ENCODE assay signal across 8 cellular contexts in genomic region chr19:13093407-13094284, GRCh38. TPM values are rescaled to one million over a fixed set of nuclear protein-coding genes. Genes with fewer than 3 reads are reported as not detected.
A peak's percentile ranks its signal among the peaks of the same experiment; 100 is the strongest.
DNase-seq lines count a peak whose midpoint lies in the region; ATAC-seq, FAIRE-seq and TF ChIP-seq lines count a peak whose summit lies in the region.

No MANE protein-coding gene starts in this region.

- 0% methylated on average over 2 of the region's 12 CpGs for WGBS in HepG2 (ENCODE audit: low lambda C conversion rate)

- no peak overlapping the region for H3K4me3 Mint-ChIP-seq in activated CD4-positive, alpha-beta T cell treated with anti-CD3 and anti-CD28 coated beads for 36 hours

- peaks cover 0 to 24% (median 15%) of the 10 kb centered on the region in 11 experiments; a peak in 14 of 22 replicates for H3K27me3 ChIP-seq in BLaER1 treated with 17β-estradiol and CSF1 and Interleukin-3, amounts not matched to agents 10 nM and 100 nM
- H3K27me3 ChIP-seq in HAP-1 (ENCODE audit: low read depth) (no peaks in the 10 kb centered on the region), HepG2 (ENCODE audit: control insufficient read depth in 1 of 2, insufficient read depth in 2 of 2, low read length in 2 of 2) (no peaks in the 10 kb centered on the region)

- H4K20me1 ChIP-seq in BLaER1 treated with 17β-estradiol and CSF1 and Interleukin-3, amounts not matched to agents 10 nM and 100 nM = peaks cover 0 to 33% (median 3%) of the 10 kb centered on the region in 11 experiments; a peak in 14 of 22 replicates
- H4K20me1 ChIP-seq in HepG2 (ENCODE audit: insufficient read depth, low read length) = no peaks in the 10 kb centered on the region; the same call in 1 of the 2 replicates

- H3K79me2 ChIP-seq in HepG2 (ENCODE audit: insufficient read depth, low read length) = no peaks in the 10 kb centered on the region

- no TSS peak for BruUV-seq in HepG2 (replicated peaks; lab: Mats Ljungman, UMichigan)

- H3K4me1 Mint-ChIP-seq in activated CD4-positive, alpha-beta T cell treated with anti-CD3 and anti-CD28 coated beads for 36 hours = peaks cover 23% of the 10 kb centered on the region

- TF ChIP-seq POLR2A in HepG2 (IDR thresholded peaks at IDR 0.05; ENCODE audit: insufficient read depth in 1 of 2, low read depth in 2 of 2, low read length in 2 of 2) = 0 out of 4 replicates have a peak, but pooled peaks of 1 of the 2 experiments have one; percentile 11

- H3K9me3 ChIP-seq in BLaER1 treated with 17β-estradiol and CSF1 and Interleukin-3, amounts not matched to agents 10 nM and 100 nM (replicated peaks in 1 of 11) = no peaks in the 10 kb centered on the region
- H3K9me3 ChIP-seq in HAP-1 (no peaks in the 10 kb centered on the region), HepG2 (ENCODE audit: low read length) (no peaks in the 10 kb centered on the region)

- peak overlapping the region in 8 of 11 experiments; percentile 4 to 87 (median 75); a peak in 14 of 22 replicates for H3K27ac ChIP-seq in BLaER1 treated with 17β-estradiol and CSF1 and Interleukin-3, amounts not matched to agents 10 nM and 100 nM
- no peak overlapping the region for H3K27ac ChIP-seq in HepG2 (ENCODE audit: extremely low read length, insufficient read depth, low read length)

- no peaks in the 10 kb centered on the region for H3K36me3 Mint-ChIP-seq in activated CD4-positive, alpha-beta T cell treated with anti-CD3 and anti-CD28 coated beads for 36 hours (ENCODE audit: low read depth)

- FAIRE-seq in HepG2 (lab: Jason Lieb, UNC) = peak; percentile 68

- H3K9me3 Mint-ChIP-seq in activated CD4-positive, alpha-beta T cell treated with anti-CD3 and anti-CD28 coated beads for 36 hours (ENCODE audit: low read depth) = no peaks in the 10 kb centered on the region

- intact Hi-C loops in activated CD4-positive, alpha-beta T cell treated with anti-CD3 and anti-CD28 coated beads for 36 hours (cut with DNase I, micrococcal nuclease) = loop anchor here (1.0 to 5.0 kb wide), 5 partner anchors 32 to 128 kb away; no protein-coding TSS in a partner anchor
- intact Hi-C loops in HepG2 (cut with micrococcal nuclease; ENCODE audit: unreplicated experiment) = loop anchor here (1.0 kb wide), 1 partner anchor 115 kb away; no protein-coding TSS in a partner anchor

- no peak overlapping the region for H2AFZ ChIP-seq in HepG2 (ENCODE audit: low read length)

- H3K4me1 ChIP-seq in BLaER1 treated with 17β-estradiol and CSF1 and Interleukin-3, amounts not matched to agents 10 nM and 100 nM = peaks cover 53 to 95% (median 87%) of the 10 kb centered on the region in 10 experiments
- H3K4me1 ChIP-seq in HAP-1 = 0 out of 2 replicates have a peak, but pooled peaks cover 3% of the 10 kb centered on the region
- H3K4me1 ChIP-seq in HepG2 (ENCODE audit: insufficient read depth, low read length) = peaks cover 50% of the 10 kb centered on the region

- H3K9ac ChIP-seq in BLaER1 treated with 17β-estradiol and CSF1 and Interleukin-3, amounts not matched to agents 10 nM and 100 nM = peak overlapping the region; percentile 15 to 96 (median 72); a peak in 17 of 22 replicates
- no peak overlapping the region for H3K9ac ChIP-seq in HepG2 (ENCODE audit: insufficient read depth, low read depth, low read length)

- H3K27ac Mint-ChIP-seq in activated CD4-positive, alpha-beta T cell treated with anti-CD3 and anti-CD28 coated beads for 36 hours = no peak overlapping the region

- TF ChIP-seq CTCF in choroid plexus epithelial cell (conservative IDR thresholded peaks at IDR 0.05; ENCODE audit: low read depth, low read length) (peak; percentile 93), HepG2 (CRISPR knock-in tag; IDR thresholded peaks at IDR 0.05) (peak; percentile 98)

- in situ Hi-C loops in HAP-1 (cut with MboI; ENCODE audit: low sequenced_read_pairs) = loop anchor here (5.0 kb wide), 1 partner anchor 116 kb away; no protein-coding TSS in a partner anchor
- in situ Hi-C loops in HepG2 (cut with HindIII; ENCODE audit: extremely low pct_ligation_motif_present, low pct_unique_long_range_greater_than_20kb) = loop anchor here (5.0 kb wide), 2 partner anchors 61 to 116 kb away; no protein-coding TSS in a partner anchor

- peak overlapping the region in 4 of 10 experiments; percentile 29 to 86 (median 72); a peak in 4 of 20 replicates for H3K4me3 ChIP-seq in BLaER1 treated with 17β-estradiol and CSF1 and Interleukin-3, amounts not matched to agents 10 nM and 100 nM
- no peak overlapping the region for H3K4me3 ChIP-seq in HAP-1
- H3K4me3 ChIP-seq in choroid plexus epithelial cell (ENCODE audit: low read depth, low read length) = no peak overlapping the region
- no peak overlapping the region for H3K4me3 ChIP-seq in HepG2 (replicated peaks in 1 of 3; ENCODE audit: insufficient read depth in 1 of 3, low read depth in 2 of 3, low read length in 3 of 3)

- peak; percentile 93 for TF ChIP-seq RAD21 in HepG2 (CRISPR knock-in tag; IDR thresholded peaks at IDR 0.05)

- peak; percentile 89 for ATAC-seq in activated CD4-positive, alpha-beta T cell treated with anti-CD3 and anti-CD28 coated beads for 36 hours
- ATAC-seq in HepG2 (peak; percentile 70), HG03025 (IDR thresholded peaks at IDR 0.05; ENCODE audit: low FRiP score, unreplicated experiment) (no peak)

- CTCF ChIA-PET in activated CD4-positive, alpha-beta T cell treated with anti-CD3 and anti-CD28 coated beads for 36 hours (lab: Charles Lee) = interaction anchor here (0.6 to 5.7 kb wide), 23 partner anchors 10 to 1040 kb away, joined by 3 to 98 read pairs (median 4); partner anchors contain the start of genes DAND5, GADD45GIP1, IER2 and STX10
- CTCF ChIA-PET in HepG2 (lab: Yijun Ruan, JAX; ENCODE audit: low intra/inter-chr PET ratio, low total read pairs) = interaction anchor here (1.7 to 2.6 kb wide), 3 partner anchors 110 to 128 kb away, joined by 11 to 44 read pairs (median 18); no protein-coding TSS in a partner anchor

- DNase-seq in HAP-1 (ENCODE audit: low spot score in 2 of 2) = peak; percentile 70 to 88
- peak; percentile 71 to 88 for DNase-seq in NCI-H446 (lab: John Stamatoyannopoulos, UW)
- DNase-seq in activated CD4-positive, alpha-beta T cell treated with anti-CD3 and anti-CD28 coated beads for 36 hours = peak; percentile 90
- peak; percentile 92 for DNase-seq in choroid plexus epithelial cell (ENCODE audit: low read depth)
- DNase-seq in HepG2 (ENCODE audit: low spot score) = peak; percentile 76
- DNase-seq in stimulated activated CD4-positive, alpha-beta T cell treated with anti-CD3 and anti-CD28 coated beads, Interleukin-2, amount 100 ng/mL, for 4 hours (ENCODE audit: low read depth) = peak; percentile 63

- peaks cover 0 to 1% (median under 1%) of the 10 kb centered on the region in 11 experiments; a peak in 9 of 22 replicates for H3K36me3 ChIP-seq in BLaER1 treated with 17β-estradiol and CSF1 and Interleukin-3, amounts not matched to agents 10 nM and 100 nM
- H3K36me3 ChIP-seq in HAP-1 (replicated peaks) (no peaks in the 10 kb centered on the region), HepG2 (replicated peaks in 1 of 2; ENCODE audit: control insufficient read depth in 1 of 2, insufficient read depth in 2 of 2, low read length in 2 of 2) (peaks cover 0 to 2% of the 10 kb centered on the region in 2 experiments; a peak in 2 of 5 replicates)

- POLR2A ChIA-PET in activated CD4-positive, alpha-beta T cell treated with anti-CD3 and anti-CD28 coated beads for 36 hours (lab: Charles Lee) = no interaction called here
- POLR2A ChIA-PET in HepG2 (lab: Yijun Ruan, JAX) = interaction anchor here (1.0 to 1.8 kb wide), 5 partner anchors 33 to 116 kb away, joined by 3 to 7 read pairs (median 4); no protein-coding TSS in a partner anchor

- H3K27me3 Mint-ChIP-seq in activated CD4-positive, alpha-beta T cell treated with anti-CD3 and anti-CD28 coated beads for 36 hours = peaks cover 30% of the 10 kb centered on the region

- H3K4me2 ChIP-seq in BLaER1 treated with 17β-estradiol and CSF1 and Interleukin-3, amounts not matched to agents 10 nM and 100 nM = peak overlapping the region; percentile 79 to 100 (median 98)
- no peak overlapping the region for H3K4me2 ChIP-seq in HepG2 (ENCODE audit: low read depth, low read length)

- TF ChIP-seq EP300 in HepG2 (IDR thresholded peaks at IDR 0.05; ENCODE audit: low read depth in 2 of 2, low read length in 2 of 2) = no peak
- TF ChIP-seq EP300 in HepG2 (CRISPR knock-in tag; IDR thresholded peaks at IDR 0.05; ENCODE audit: borderline replicate concordance) = no peak

RNA-seq across cellular contexts. Expression of gene LYL1, which starts 9.0 kb away (rescaled TPM):
- total RNA-seq in activated CD4-positive, alpha-beta T cell treated with anti-CD3 and anti-CD28 coated beads for 36 hours = 1 to 10 TPM; 2.0 to 2.5 TPM
- total RNA-seq in HepG2 (2016; rRNA removed; fragmentation: Illumina TruSeq; extraction: Trizol) = 0.69 and 0.75 TPM in 2 replicates
- 0.79 and 0.91 TPM in 2 replicates for total RNA-seq in HepG2 (2016; cell fraction: cytosol; rRNA removed; fragmentation: Illumina TruSeq; extraction: Trizol; ENCODE audit: low read depth)
- 0.40 and 0.97 TPM in 2 replicates for total RNA-seq in HepG2 (2016; cell fraction: insoluble cytoplasmic fraction; rRNA removed; fragmentation: Illumina TruSeq; extraction: Trizol)
- total RNA-seq in HepG2 (2016; cell fraction: membrane; rRNA removed; fragmentation: Illumina TruSeq; extraction: Trizol) = 0.74 and 0.90 TPM in 2 replicates
- total RNA-seq in HepG2 (2016; cell fraction: nucleus; rRNA removed; fragmentation: Illumina TruSeq; extraction: Trizol) = 0.31 and 0.75 TPM in 2 replicates
- polyA plus RNA-seq in HepG2 (2011; rRNA removed) = 0.72 and 0.92 TPM in 2 replicates
- 0.71 and 1.6 TPM in 2 replicates for polyA plus RNA-seq in HepG2 (2011; cell fraction: cytosol; rRNA removed)
- 2.0 and 2.6 TPM in 2 replicates for polyA plus RNA-seq in HepG2 (2011; cell fraction: nucleus; rRNA removed)
- polyA plus RNA-seq in HepG2 (2012) = 0.31 and 0.32 TPM in 2 replicates
- 0.57 and 0.66 TPM in 2 replicates for polyA plus RNA-seq in HepG2 (2016; cell fraction: cytosol; fragmentation: Illumina TruSeq; extraction: Trizol; ENCODE audit: low read depth)
- polyA plus RNA-seq in HepG2 (2016; cell fraction: insoluble cytoplasmic fraction; fragmentation: Illumina TruSeq; extraction: Trizol; ENCODE audit: low read depth) = 0.51 and 0.59 TPM in 2 replicates
- polyA plus RNA-seq in HepG2 (2016; cell fraction: membrane; fragmentation: Illumina TruSeq; extraction: Trizol; ENCODE audit: low read depth) = 0.76 and 0.86 TPM in 2 replicates
- 0.93 and 1.5 TPM in 2 replicates for polyA plus RNA-seq in HepG2 (2016; cell fraction: nucleus; fragmentation: Illumina TruSeq; extraction: Trizol; ENCODE audit: insufficient read depth, low read depth)
- 0.09 and 1.9 TPM in 2 replicates for polyA minus RNA-seq in HepG2 (2011; rRNA and poly(A)+ RNA removed; ENCODE audit: low replicate concordance)
- polyA minus RNA-seq in HepG2 (2011; cell fraction: cytosol; rRNA and poly(A)+ RNA removed) = 0.49 and 0.70 TPM in 2 replicates
- 0.64 and 1.1 TPM in 2 replicates for polyA minus RNA-seq in HepG2 (2011; cell fraction: nucleus; rRNA and poly(A)+ RNA removed)

RNA-seq across cellular contexts. Expression of gene TRMT1, which starts 22.9 kb away (rescaled TPM):
- 10 to 100 TPM; 73.0 to 96.1 TPM for total RNA-seq in activated CD4-positive, alpha-beta T cell treated with anti-CD3 and anti-CD28 coated beads for 36 hours
- total RNA-seq in HepG2 (2016; rRNA removed; fragmentation: Illumina TruSeq; extraction: Trizol) = 27.9 and 44.1 TPM in 2 replicates
- total RNA-seq in HepG2 (2016; cell fraction: cytosol; rRNA removed; fragmentation: Illumina TruSeq; extraction: Trizol; ENCODE audit: low read depth) = 9.6 and 11.8 TPM in 2 replicates
- 23.9 and 45.4 TPM in 2 replicates for total RNA-seq in HepG2 (2016; cell fraction: insoluble cytoplasmic fraction; rRNA removed; fragmentation: Illumina TruSeq; extraction: Trizol)
- 14.3 and 15.5 TPM in 2 replicates for total RNA-seq in HepG2 (2016; cell fraction: membrane; rRNA removed; fragmentation: Illumina TruSeq; extraction: Trizol)
- 55.3 and 60.2 TPM in 2 replicates for total RNA-seq in HepG2 (2016; cell fraction: nucleus; rRNA removed; fragmentation: Illumina TruSeq; extraction: Trizol)
- polyA plus RNA-seq in HepG2 (2011; rRNA removed) = 35.5 and 42.9 TPM in 2 replicates
- polyA plus RNA-seq in HepG2 (2011; cell fraction: cytosol; rRNA removed) = 16.0 and 24.0 TPM in 2 replicates
- 421 and 529 TPM in 2 replicates for polyA plus RNA-seq in HepG2 (2011; cell fraction: nucleus; rRNA removed)
- 22.9 and 29.0 TPM in 2 replicates for polyA plus RNA-seq in HepG2 (2012)
- polyA plus RNA-seq in HepG2 (2016; cell fraction: cytosol; fragmentation: Illumina TruSeq; extraction: Trizol; ENCODE audit: low read depth) = 9.7 and 9.9 TPM in 2 replicates
- 24.6 and 27.1 TPM in 2 replicates for polyA plus RNA-seq in HepG2 (2016; cell fraction: insoluble cytoplasmic fraction; fragmentation: Illumina TruSeq; extraction: Trizol; ENCODE audit: low read depth)
- 10.7 and 11.5 TPM in 2 replicates for polyA plus RNA-seq in HepG2 (2016; cell fraction: membrane; fragmentation: Illumina TruSeq; extraction: Trizol; ENCODE audit: low read depth)
- polyA plus RNA-seq in HepG2 (2016; cell fraction: nucleus; fragmentation: Illumina TruSeq; extraction: Trizol; ENCODE audit: insufficient read depth, low read depth) = 144 and 171 TPM in 2 replicates
- 61.2 and 61.3 TPM in 2 replicates for polyA minus RNA-seq in HepG2 (2011; rRNA and poly(A)+ RNA removed; ENCODE audit: low replicate concordance)
- 12.5 and 24.5 TPM in 2 replicates for polyA minus RNA-seq in HepG2 (2011; cell fraction: cytosol; rRNA and poly(A)+ RNA removed)
- 44.6 and 48.9 TPM in 2 replicates for polyA minus RNA-seq in HepG2 (2011; cell fraction: nucleus; rRNA and poly(A)+ RNA removed)

RNA-seq across cellular contexts. Expression of gene NACC1, which starts 24.4 kb away (rescaled TPM):
- total RNA-seq in activated CD4-positive, alpha-beta T cell treated with anti-CD3 and anti-CD28 coated beads for 36 hours = 10 to 100 TPM; 77.5 to 84.5 TPM
- 31.8 and 46.7 TPM in 2 replicates for total RNA-seq in HepG2 (2016; rRNA removed; fragmentation: Illumina TruSeq; extraction: Trizol)
- 6.8 and 8.2 TPM in 2 replicates for total RNA-seq in HepG2 (2016; cell fraction: cytosol; rRNA removed; fragmentation: Illumina TruSeq; extraction: Trizol; ENCODE audit: low read depth)
- 29.7 and 42.3 TPM in 2 replicates for total RNA-seq in HepG2 (2016; cell fraction: insoluble cytoplasmic fraction; rRNA removed; fragmentation: Illumina TruSeq; extraction: Trizol)
- 37.1 and 38.6 TPM in 2 replicates for total RNA-seq in HepG2 (2016; cell fraction: membrane; rRNA removed; fragmentation: Illumina TruSeq; extraction: Trizol)
- total RNA-seq in HepG2 (2016; cell fraction: nucleus; rRNA removed; fragmentation: Illumina TruSeq; extraction: Trizol) = 21.0 and 21.3 TPM in 2 replicates
- 42.3 and 55.2 TPM in 2 replicates for polyA plus RNA-seq in HepG2 (2011; rRNA removed)
- polyA plus RNA-seq in HepG2 (2011; cell fraction: cytosol; rRNA removed) = 33.3 and 62.6 TPM in 2 replicates
- 93.5 and 114 TPM in 2 replicates for polyA plus RNA-seq in HepG2 (2011; cell fraction: nucleus; rRNA removed)
- 13.2 and 18.2 TPM in 2 replicates for polyA plus RNA-seq in HepG2 (2012)
- 6.3 and 6.7 TPM in 2 replicates for polyA plus RNA-seq in HepG2 (2016; cell fraction: cytosol; fragmentation: Illumina TruSeq; extraction: Trizol; ENCODE audit: low read depth)
- 35.6 and 46.3 TPM in 2 replicates for polyA plus RNA-seq in HepG2 (2016; cell fraction: insoluble cytoplasmic fraction; fragmentation: Illumina TruSeq; extraction: Trizol; ENCODE audit: low read depth)
- 28.2 and 28.5 TPM in 2 replicates for polyA plus RNA-seq in HepG2 (2016; cell fraction: membrane; fragmentation: Illumina TruSeq; extraction: Trizol; ENCODE audit: low read depth)
- 37.4 and 39.4 TPM in 2 replicates for polyA plus RNA-seq in HepG2 (2016; cell fraction: nucleus; fragmentation: Illumina TruSeq; extraction: Trizol; ENCODE audit: insufficient read depth, low read depth)
- polyA minus RNA-seq in HepG2 (2011; rRNA and poly(A)+ RNA removed; ENCODE audit: low replicate concordance) = 91.1 and 200 TPM in 2 replicates
- 45.0 and 58.7 TPM in 2 replicates for polyA minus RNA-seq in HepG2 (2011; cell fraction: cytosol; rRNA and poly(A)+ RNA removed)
- 12.7 and 13.6 TPM in 2 replicates for polyA minus RNA-seq in HepG2 (2011; cell fraction: nucleus; rRNA and poly(A)+ RNA removed)

RNA-seq across cellular contexts. Expression of gene STX10, which starts 56.5 kb away (rescaled TPM):
- 10 to 100 TPM; 64.8 to 71.4 TPM for total RNA-seq in activated CD4-positive, alpha-beta T cell treated with anti-CD3 and anti-CD28 coated beads for 36 hours
- total RNA-seq in HepG2 (2016; rRNA removed; fragmentation: Illumina TruSeq; extraction: Trizol) = 36.8 and 47.9 TPM in 2 replicates
- total RNA-seq in HepG2 (2016; cell fraction: cytosol; rRNA removed; fragmentation: Illumina TruSeq; extraction: Trizol; ENCODE audit: low read depth) = 56.0 and 67.5 TPM in 2 replicates
- 33.4 and 50.3 TPM in 2 replicates for total RNA-seq in HepG2 (2016; cell fraction: insoluble cytoplasmic fraction; rRNA removed; fragmentation: Illumina TruSeq; extraction: Trizol)
- total RNA-seq in HepG2 (2016; cell fraction: membrane; rRNA removed; fragmentation: Illumina TruSeq; extraction: Trizol) = 78.5 and 90.1 TPM in 2 replicates
- 27.2 and 35.2 TPM in 2 replicates for total RNA-seq in HepG2 (2016; cell fraction: nucleus; rRNA removed; fragmentation: Illumina TruSeq; extraction: Trizol)
- 66.4 and 85.5 TPM in 2 replicates for polyA plus RNA-seq in HepG2 (2011; rRNA removed)
- polyA plus RNA-seq in HepG2 (2011; cell fraction: cytosol; rRNA removed) = 58.0 and 78.9 TPM in 2 replicates
- polyA plus RNA-seq in HepG2 (2011; cell fraction: nucleus; rRNA removed) = 198 and 219 TPM in 2 replicates
- polyA plus RNA-seq in HepG2 (2012) = 28.8 and 43.3 TPM in 2 replicates
- polyA plus RNA-seq in HepG2 (2016; cell fraction: cytosol; fragmentation: Illumina TruSeq; extraction: Trizol; ENCODE audit: low read depth) = 79.7 and 89.7 TPM in 2 replicates
- polyA plus RNA-seq in HepG2 (2016; cell fraction: insoluble cytoplasmic fraction; fragmentation: Illumina TruSeq; extraction: Trizol; ENCODE audit: low read depth) = 39.4 and 44.9 TPM in 2 replicates
- polyA plus RNA-seq in HepG2 (2016; cell fraction: membrane; fragmentation: Illumina TruSeq; extraction: Trizol; ENCODE audit: low read depth) = 85.7 and 88.6 TPM in 2 replicates
- polyA plus RNA-seq in HepG2 (2016; cell fraction: nucleus; fragmentation: Illumina TruSeq; extraction: Trizol; ENCODE audit: insufficient read depth, low read depth) = 76.5 and 85.3 TPM in 2 replicates
- polyA minus RNA-seq in HepG2 (2011; rRNA and poly(A)+ RNA removed; ENCODE audit: low replicate concordance) = 37.6 and 153 TPM in 2 replicates
- 11.9 and 14.2 TPM in 2 replicates for polyA minus RNA-seq in HepG2 (2011; cell fraction: cytosol; rRNA and poly(A)+ RNA removed)
- 10.3 and 12.1 TPM in 2 replicates for polyA minus RNA-seq in HepG2 (2011; cell fraction: nucleus; rRNA and poly(A)+ RNA removed)

RNA-seq across cellular contexts. Expression of gene IER2, which starts 56.6 kb away (rescaled TPM):
- total RNA-seq in activated CD4-positive, alpha-beta T cell treated with anti-CD3 and anti-CD28 coated beads for 36 hours = 100 to 1,000 TPM; 109 to 118 TPM
- 10.0 and 14.3 TPM in 2 replicates for total RNA-seq in HepG2 (2016; rRNA removed; fragmentation: Illumina TruSeq; extraction: Trizol)
- 5.0 and 5.9 TPM in 2 replicates for total RNA-seq in HepG2 (2016; cell fraction: cytosol; rRNA removed; fragmentation: Illumina TruSeq; extraction: Trizol; ENCODE audit: low read depth)
- total RNA-seq in HepG2 (2016; cell fraction: insoluble cytoplasmic fraction; rRNA removed; fragmentation: Illumina TruSeq; extraction: Trizol) = 8.1 and 16.1 TPM in 2 replicates
- 10.0 and 11.1 TPM in 2 replicates for total RNA-seq in HepG2 (2016; cell fraction: membrane; rRNA removed; fragmentation: Illumina TruSeq; extraction: Trizol)
- 12.6 and 13.6 TPM in 2 replicates for total RNA-seq in HepG2 (2016; cell fraction: nucleus; rRNA removed; fragmentation: Illumina TruSeq; extraction: Trizol)
- polyA plus RNA-seq in HepG2 (2011; rRNA removed) = 10.1 and 12.9 TPM in 2 replicates
- 14.4 and 15.3 TPM in 2 replicates for polyA plus RNA-seq in HepG2 (2011; cell fraction: cytosol; rRNA removed)
- 84.6 and 97.2 TPM in 2 replicates for polyA plus RNA-seq in HepG2 (2011; cell fraction: nucleus; rRNA removed)
- polyA plus RNA-seq in HepG2 (2012) = 20.1 and 25.8 TPM in 2 replicates
- polyA plus RNA-seq in HepG2 (2016; cell fraction: cytosol; fragmentation: Illumina TruSeq; extraction: Trizol; ENCODE audit: low read depth) = 5.5 and 5.8 TPM in 2 replicates
- polyA plus RNA-seq in HepG2 (2016; cell fraction: insoluble cytoplasmic fraction; fragmentation: Illumina TruSeq; extraction: Trizol; ENCODE audit: low read depth) = 17.5 and 22.6 TPM in 2 replicates
- 9.7 and 9.8 TPM in 2 replicates for polyA plus RNA-seq in HepG2 (2016; cell fraction: membrane; fragmentation: Illumina TruSeq; extraction: Trizol; ENCODE audit: low read depth)
- polyA plus RNA-seq in HepG2 (2016; cell fraction: nucleus; fragmentation: Illumina TruSeq; extraction: Trizol; ENCODE audit: insufficient read depth, low read depth) = 39.1 and 40.8 TPM in 2 replicates
- 8.1 and 9.7 TPM in 2 replicates for polyA minus RNA-seq in HepG2 (2011; rRNA and poly(A)+ RNA removed; ENCODE audit: low replicate concordance)
- 7.0 and 7.3 TPM in 2 replicates for polyA minus RNA-seq in HepG2 (2011; cell fraction: cytosol; rRNA and poly(A)+ RNA removed)
- 9.7 and 9.9 TPM in 2 replicates for polyA minus RNA-seq in HepG2 (2011; cell fraction: nucleus; rRNA and poly(A)+ RNA removed)
